ENCODE assay signal across 28 cellular contexts in the genomic region with DNA sequence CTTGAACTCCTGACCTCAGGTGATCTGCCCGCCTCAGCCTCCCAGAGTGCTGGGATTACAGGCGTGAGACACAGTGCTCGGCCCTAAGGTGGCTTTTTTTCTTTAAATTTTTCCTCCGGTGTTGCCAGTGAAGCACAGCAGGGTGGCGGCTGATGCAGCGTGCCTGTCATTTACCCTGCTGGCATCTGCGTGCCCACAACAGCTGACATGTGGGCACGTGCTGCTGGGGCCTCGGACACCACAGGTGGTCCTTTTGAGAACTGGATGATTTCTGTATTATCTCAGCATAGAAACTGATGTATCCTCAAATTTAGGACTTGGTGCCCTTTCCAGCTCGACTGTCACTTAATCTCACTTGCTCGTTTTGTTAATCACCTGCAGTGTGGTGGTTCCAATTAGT. TPM values are rescaled to one million over a fixed set of nuclear protein-coding genes. Genes with fewer than 3 reads are reported as not detected.
"Had no signal": no experiment of that assay in that cellular context is flagged by ENCODE, and none has a peak within 500 bp of the region (broad histone marks: within the 10 kb centered on the region; RNA-seq: fewer than 3 reads in every experiment).

No MANE protein-coding gene starts in this region.

- H3K4me1 Mint-ChIP-seq: activated naive CD8-positive, alpha-beta T cell treated with anti-CD3 and anti-CD28 coated beads, Interleukin-2, amount 10 ng/mL, durations not matched to agents 7 days and 5 days; IgD-negative memory B cell had no signal

- H3K4me1 ChIP-seq: adrenal gland had no signal

- H3K4me3 Mint-ChIP-seq: activated CD8-positive, alpha-beta T cell treated with anti-CD3 and anti-CD28 coated beads, Interleukin-2, amount 10 ng/mL, durations not matched to agents 7 days and 5 days; activated naive CD8-positive, alpha-beta T cell treated with anti-CD3 and anti-CD28 coated beads, Interleukin-2, amount 10 ng/mL, durations not matched to agents 7 days and 5 days; IgD-negative memory B cell had no signal

- H3K9me3 ChIP-seq: adrenal gland, SJCRH30, SK-N-SH had no signal

- H3K9me3 Mint-ChIP-seq: activated naive CD8-positive, alpha-beta T cell treated with anti-CD3 and anti-CD28 coated beads, Interleukin-2, amount 10 ng/mL, durations not matched to agents 7 days and 5 days; IgD-negative memory B cell had no signal

- H3K27ac ChIP-seq: adrenal gland had no signal

- H3K36me3 ChIP-seq: SJCRH30 had no signal

- H3K9ac ChIP-seq: SK-N-SH had no signal

- H3K27ac Mint-ChIP-seq: activated CD8-positive, alpha-beta T cell treated with anti-CD3 and anti-CD28 coated beads, Interleukin-2, amount 10 ng/mL, durations not matched to agents 7 days and 5 days; activated naive CD8-positive, alpha-beta T cell treated with anti-CD3 and anti-CD28 coated beads, Interleukin-2, amount 10 ng/mL, durations not matched to agents 7 days and 5 days; IgD-negative memory B cell had no signal

- H3K4me2 ChIP-seq: SK-N-SH had no signal

- H3K4me3 ChIP-seq: adrenal gland, SJCRH30 had no signal

- H3K27me3 ChIP-seq: adrenal gland, SJCRH30 had no signal

- ATAC-seq: activated CD4-positive, CD25-positive, alpha-beta regulatory T cell treated with anti-CD3 and anti-CD28 coated beads, Interleukin-2, amount 50 U/mL, for 24 hours; activated CD8-positive, alpha-beta T cell treated with anti-CD3 and anti-CD28 coated beads, Interleukin-2, amount 10 ng/mL, durations not matched to agents 7 days and 5 days; Right ventricle myocardium inferior had no signal

- DNase-seq: activated CD4-positive, alpha-beta T cell treated with anti-CD3 and anti-CD28 coated beads for 4 hours; activated CD4-positive, alpha-beta T cell treated with anti-CD3 and anti-CD28 coated beads, Interleukin-2, amount 50 U/mL, for 4 hours; activated CD8-positive, alpha-beta memory T cell treated with anti-CD3 and anti-CD28 coated beads, Interleukin-2, amount 50 U/mL, for 48 hours; activated CD8-positive, alpha-beta T cell treated with anti-CD3 and anti-CD28 coated beads, Interleukin-2, amount 10 ng/mL, durations not matched to agents 7 days and 5 days; activated naive CD4-positive, alpha-beta T cell treated with anti-CD3 and anti-CD28 coated beads, Interleukin-2, amount 50 U/mL, for 16 hours; activated naive CD8-positive, alpha-beta T cell treated with anti-CD3 and anti-CD28 coated beads, Interleukin-2, amount 10 ng/mL, durations not matched to agents 7 days and 5 days; activated T-cell treated with anti-CD3 and anti-CD28 coated beads, Interleukin-2, amount 50 U/mL, for 1 hour; anterior cingulate cortex; central memory CD4-positive, alpha-beta T cell; KG1; MV-4-11; NCI-H1105; NCI-H146; NCI-H187 treated with DMSO at 0.1 percent for 48 hours; NCI-H2081 treated with DMSO at 0.1 percent for 48 hours; NCI-H526; NCI-H82; RPMI8226; SK-N-SH had no signal

- H3K27me3 Mint-ChIP-seq: activated naive CD8-positive, alpha-beta T cell treated with anti-CD3 and anti-CD28 coated beads, Interleukin-2, amount 10 ng/mL, durations not matched to agents 7 days and 5 days; IgD-negative memory B cell had no signal

RNA-seq across cellular contexts. Expression of a gene that starts 31.2 kb away (rescaled TPM):
- total RNA-seq: activated CD8-positive, alpha-beta T cell treated with anti-CD3 and anti-CD28 coated beads, Interleukin-2, amount 10 ng/mL, durations not matched to agents 7 days and 5 days; bronchial epithelial cell; MCF 10A; NCI-H460; OCI-LY7; Right ventricle myocardium inferior; SJCRH30 had no signal
